1 cellular context compared by ENCODE assay signal in genomic region chr1:107883562-107883961, GRCh38.
TF ChIP-seq lines count a peak whose summit lies in the region.

No MANE protein-coding gene starts in this region.

TF ChIP-seq in H1, 55 proteins besides CTCF, POLR2A, EP300 and RAD21 (continued from another document):
- TF ChIP-seq CHD7 (IDR thresholded peaks at IDR 0.05; ENCODE audit: insufficient replicate concordance, low read length): no peak
- no peak for TF ChIP-seq TAF1 (IDR thresholded peaks at IDR 0.05; ENCODE audit: low read depth, low read length)
- TF ChIP-seq GABPA (IDR thresholded peaks at IDR 0.05; ENCODE audit: borderline replicate concordance, insufficient read depth, low read length): no peak
- TF ChIP-seq RXRA (IDR thresholded peaks at IDR 0.05; ENCODE audit: insufficient read depth, low read depth, low read length): no peak
- no peak for TF ChIP-seq SIRT6 (IDR thresholded peaks at IDR 0.05; ENCODE audit: low read length)
- TF ChIP-seq TEAD4 (IDR thresholded peaks at IDR 0.05; ENCODE audit: low read depth, low read length): no peak
- no peak for TF ChIP-seq E2F6 (IDR thresholded peaks at IDR 0.05)
- no peak for TF ChIP-seq SUZ12 (IDR thresholded peaks at IDR 0.05; ENCODE audit: low read length)
- no peak for TF ChIP-seq HDAC2 (IDR thresholded peaks at IDR 0.05; ENCODE audit: borderline replicate concordance in 1 of 2, low read depth in 2 of 2, low read length in 2 of 2)
- TF ChIP-seq NANOG (IDR thresholded peaks at IDR 0.05; ENCODE audit: insufficient read depth, low read depth, low read length, poor library complexity, severe bottlenecking): no peak
- TF ChIP-seq SRF (IDR thresholded peaks at IDR 0.05; ENCODE audit: low read depth, low read length): no peak
- no peak for TF ChIP-seq YY1 (IDR thresholded peaks at IDR 0.05; ENCODE audit: low read depth, low read length)
- TF ChIP-seq GTF2F1 (IDR thresholded peaks at IDR 0.05; ENCODE audit: borderline replicate concordance, low read depth, low read length): no peak
- no peak for TF ChIP-seq KDM4A (IDR thresholded peaks at IDR 0.05; ENCODE audit: low read depth, low read length, severe bottlenecking)
- TF ChIP-seq SP1 (IDR thresholded peaks at IDR 0.05; ENCODE audit: low read depth, low read length): no peak
- TF ChIP-seq CHD2 (IDR thresholded peaks at IDR 0.05; ENCODE audit: low read length): no peak
